In the genomic region with DNA sequence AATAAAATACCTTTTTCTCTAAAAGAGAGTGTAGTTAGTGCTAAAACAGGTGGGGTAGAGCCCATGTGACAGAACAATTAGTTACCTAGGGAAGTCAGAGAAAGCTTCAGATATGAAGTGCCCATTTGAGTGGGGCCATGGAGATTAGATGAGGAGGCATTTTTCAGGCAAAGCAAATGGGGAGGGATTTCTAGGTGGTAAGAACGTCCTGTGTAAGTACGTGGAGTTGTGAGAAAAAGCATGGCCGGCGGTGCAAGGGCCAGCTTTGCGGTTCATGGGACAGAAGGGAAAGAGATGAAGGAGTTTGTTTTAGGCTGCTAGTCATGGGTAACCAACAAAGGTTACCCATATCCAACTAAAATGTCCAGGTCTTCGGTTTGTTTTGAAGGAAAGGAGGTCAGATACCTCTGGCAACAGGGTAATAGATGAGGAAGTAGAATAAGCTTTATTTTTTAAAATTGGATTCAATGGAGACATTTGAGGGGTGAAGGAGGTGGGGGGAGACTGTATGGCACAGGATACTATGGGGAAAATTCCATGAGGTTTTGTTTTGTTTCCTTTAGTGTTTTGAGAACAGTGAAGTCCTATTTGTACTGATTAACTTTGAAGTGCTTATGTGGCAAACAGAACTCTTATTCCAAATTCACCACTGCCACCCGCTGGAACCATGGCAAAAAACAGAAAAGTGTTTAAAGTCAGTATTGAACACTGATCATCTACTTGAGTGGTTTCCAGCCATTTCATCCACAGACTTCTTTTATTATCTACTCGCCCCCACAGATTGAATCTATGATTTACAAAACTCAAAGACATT, we compare ENCODE assay signal across 1 cellular context.
A peak's percentile ranks its signal among the peaks of the same experiment; 100 is the strongest.
TF ChIP-seq lines count a peak whose summit lies in the region.

No MANE protein-coding gene starts in this region.

TF ChIP-seq in GM12878, 131 proteins besides CTCF, POLR2A, EP300 and RAD21:
- TF ChIP-seq RFX5 (IDR thresholded peaks at IDR 0.05; ENCODE audit: low read depth, low read length) (no peak), SMC3 (IDR thresholded peaks at IDR 0.05; ENCODE audit: borderline replicate concordance, low read length) (peak; percentile 16; the same call in 1 of the 2 replicates), MYB (IDR thresholded peaks at IDR 0.05; ENCODE audit: borderline replicate concordance, low read depth, low read length) (no peak)
- TF ChIP-seq, protein P1, sequence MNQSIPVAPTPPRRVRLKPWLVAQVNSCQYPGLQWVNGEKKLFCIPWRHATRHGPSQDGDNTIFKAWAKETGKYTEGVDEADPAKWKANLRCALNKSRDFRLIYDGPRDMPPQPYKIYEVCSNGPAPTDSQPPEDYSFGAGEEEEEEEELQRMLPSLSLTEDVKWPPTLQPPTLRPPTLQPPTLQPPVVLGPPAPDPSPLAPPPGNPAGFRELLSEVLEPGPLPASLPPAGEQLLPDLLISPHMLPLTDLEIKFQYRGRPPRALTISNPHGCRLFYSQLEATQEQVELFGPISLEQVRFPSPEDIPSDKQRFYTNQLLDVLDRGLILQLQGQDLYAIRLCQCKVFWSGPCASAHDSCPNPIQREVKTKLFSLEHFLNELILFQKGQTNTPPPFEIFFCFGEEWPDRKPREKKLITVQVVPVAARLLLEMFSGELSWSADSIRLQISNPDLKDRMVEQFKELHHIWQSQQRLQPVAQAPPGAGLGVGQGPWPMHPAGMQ (IDR thresholded peaks at IDR 0.05; ENCODE audit: borderline replicate concordance): no peak
